ENCODE assay signal across 8 cellular contexts in genomic region chr12:16939871-16940306, GRCh38.
DNase-seq lines count a peak whose midpoint lies in the region; ATAC-seq, FAIRE-seq and TF ChIP-seq lines count a peak whose summit lies in the region.

No MANE protein-coding gene starts in this region.

- intact Hi-C loops in MCF 10A (cut with micrococcal nuclease) = loop anchor here (1.0 to 10.0 kb wide), 8 partner anchors 215 to 1285 kb away; no protein-coding TSS in a partner anchor
- intact Hi-C loops in Right ventricle myocardium inferior (cut with DNase I) = no loop called here

- H3K27me3 Mint-ChIP-seq in MCF 10A (ENCODE audit: insufficient read depth, unreplicated experiment) = peaks cover 28% of the 10 kb centered on the region

- no TSS peak for BruUV-seq in MCF 10A (replicated peaks; lab: Mats Ljungman, UMichigan)

- CTCF ChIA-PET in MCF 10A (lab: Yijun Ruan, JAX) = interaction anchor here (0.6 to 3.1 kb wide), 29 partner anchors 8 to 966 kb away, joined by 3 to 19 read pairs (median 4); no protein-coding TSS in a partner anchor

- H3K4me3 Mint-ChIP-seq in MCF 10A (ENCODE audit: unreplicated experiment) = no peak overlapping the region

- peak; percentile 99 for ATAC-seq in GM21515 (IDR thresholded peaks at IDR 0.05; ENCODE audit: unreplicated experiment)
- ATAC-seq in HG03558 (IDR thresholded peaks at IDR 0.05; ENCODE audit: extremely low read depth, unreplicated experiment) = peak; percentile 97
- no peak for ATAC-seq in Right ventricle myocardium inferior

- H3K36me3 Mint-ChIP-seq in MCF 10A (ENCODE audit: insufficient read depth, unreplicated experiment) = no peaks in the 10 kb centered on the region

- no peak overlapping the region for H3K27ac Mint-ChIP-seq in MCF 10A (ENCODE audit: low read depth, unreplicated experiment)

- TF ChIP-seq CTCF in GM12872 (IDR thresholded peaks at IDR 0.05; ENCODE audit: insufficient read depth, low read depth, low read length) = peak; percentile 86
- TF ChIP-seq CTCF in MCF 10A (IDR thresholded peaks at IDR 0.05; ENCODE audit: unreplicated experiment) = peak; percentile 93

- no peaks in the 10 kb centered on the region for H3K9me3 Mint-ChIP-seq in MCF 10A (ENCODE audit: unreplicated experiment)

- H3K4me1 Mint-ChIP-seq in MCF 10A (ENCODE audit: insufficient read depth, unreplicated experiment) = peaks cover 5% of the 10 kb centered on the region

- FAIRE-seq in frontal cortex (lab: Jason Lieb, UNC) = no peak

- POLR2A ChIA-PET in MCF 10A (lab: Yijun Ruan, JAX) = no interaction called here

- DNase-seq in NCI-H69 (lab: John Stamatoyannopoulos, UW) (peak; percentile 90), MCF 10A (ENCODE audit: unreplicated experiment) (peak; percentile 78), myocyte (ENCODE audit: low read depth) (peak; percentile 47), frontal cortex (ENCODE audit: low spot score in 2 of 2) (no peak), Right ventricle myocardium inferior (ENCODE audit: missing footprints) (no peak)

Comparison
In these comparisons a context has a peak if more than half of its experiments do, and no peak if none do; other contexts are left out.
1. DNase-seq: peak in NCI-H69 (single experiment), MCF 10A (single experiment) and myocyte (single experiment); none in frontal cortex (0 of 2) and Right ventricle myocardium inferior (single experiment).